8 cellular contexts compared by ENCODE assay signal in genomic region chr11:117315285-117316196, GRCh38. TPM values are rescaled to one million over a fixed set of nuclear protein-coding genes. Genes with fewer than 3 reads are reported as not detected.
A peak's percentile ranks its signal among the peaks of the same experiment; 100 is the strongest.
DNase-seq lines count a peak whose midpoint lies in the region; ATAC-seq and TF ChIP-seq lines count a peak whose summit lies in the region.

No MANE protein-coding gene starts in this region.

- TF ChIP-seq CTCF in GM06990 (IDR thresholded peaks at IDR 0.05; ENCODE audit: insufficient read depth, low read length, poor library complexity, severe bottlenecking) (no peak), SK-N-SH (IDR thresholded peaks at IDR 0.05) (no peak), vagina (IDR thresholded peaks at IDR 0.05) (no peak)

- ATAC-seq in GM19035 (IDR thresholded peaks at IDR 0.05; ENCODE audit: unreplicated experiment): no peak

- POLR2A ChIA-PET in SK-N-SH (lab: Yijun Ruan, JAX): interaction anchor here (1.4 to 1.6 kb wide), 2 partner anchors 12 kb away, joined by 4 to 8 read pairs; partner anchors contain the start of gene CEP164

- no peak for TF ChIP-seq RAD21 in SK-N-SH (IDR thresholded peaks at IDR 0.05; ENCODE audit: low read length)

- H3K27me3 ChIP-seq in GM06990 (replicated peaks; ENCODE audit: control insufficient read depth, insufficient read depth, low read length) (peaks cover 3% of the 10 kb centered on the region), SK-N-SH (ENCODE audit: insufficient read depth) (no peaks in the 10 kb centered on the region), muscle layer of duodenum (ENCODE audit: low read depth, low read length) (no peaks in the 10 kb centered on the region), vagina (no peaks in the 10 kb centered on the region), Karpas-422 (ENCODE audit: low read length) (no peaks in the 10 kb centered on the region)
- H3K27me3 ChIP-seq in effector memory CD4-positive, alpha-beta T cell (replicated peaks; ENCODE audit: control insufficient read depth, insufficient read depth, low read length, poor library complexity, severe bottlenecking): peaks cover 9% of the 10 kb centered on the region

- H3K36me3 ChIP-seq in GM06990 (ENCODE audit: control insufficient read depth, insufficient read depth, low read length) (no peaks in the 10 kb centered on the region), SK-N-SH (replicated peaks in 1 of 2; ENCODE audit: control insufficient read depth in 1 of 2, insufficient read depth in 2 of 2, low read length in 1 of 2) (no peaks in the 10 kb centered on the region), muscle layer of duodenum (ENCODE audit: control insufficient read depth in 1 of 2, insufficient read depth in 2 of 2, low read length in 2 of 2) (no peaks in the 10 kb centered on the region), vagina (no peaks in the 10 kb centered on the region), Karpas-422 (ENCODE audit: insufficient read depth, low read length) (no peaks in the 10 kb centered on the region)
- no peaks in the 10 kb centered on the region for H3K36me3 ChIP-seq in effector memory CD4-positive, alpha-beta T cell (ENCODE audit: control insufficient read depth, insufficient read depth, low read length)

- H3K4me2 ChIP-seq in SK-N-SH: peak overlapping the region; percentile 99
- H3K4me2 ChIP-seq in Karpas-422 (ENCODE audit: low read depth, low read length, poor library complexity, severe bottlenecking): no peak overlapping the region

- TF ChIP-seq EP300 in SK-N-SH (IDR thresholded peaks at IDR 0.05; ENCODE audit: borderline replicate concordance in 1 of 2, low read depth in 1 of 2, low read length in 1 of 2): no peak

- DNase-seq in GM06990 (ENCODE audit: extremely low read depth, insufficient read length) (no peak), SK-N-SH (no peak), vagina (ENCODE audit: extremely low spot score in 2 of 2) (no peak), NCI-H2196 (lab: John Stamatoyannopoulos, UW; ENCODE audit: unreplicated experiment) (no peak), Karpas-422 (no peak)
- DNase-seq in effector memory CD4-positive, alpha-beta T cell: no peak

- H3K9me3 ChIP-seq in SK-N-SH (no peaks in the 10 kb centered on the region), muscle layer of duodenum (ENCODE audit: control insufficient read depth in 1 of 2, low read length in 2 of 2) (no peaks in the 10 kb centered on the region), vagina (no peaks in the 10 kb centered on the region), Karpas-422 (ENCODE audit: low read length) (no peaks in the 10 kb centered on the region)
- H3K9me3 ChIP-seq in effector memory CD4-positive, alpha-beta T cell (ENCODE audit: control insufficient read depth, low read length): no peaks in the 10 kb centered on the region

- H4K20me1 ChIP-seq in SK-N-SH (ENCODE audit: insufficient read depth) (no peaks in the 10 kb centered on the region), Karpas-422 (ENCODE audit: insufficient read depth, low read depth, low read length) (no peaks in the 10 kb centered on the region)

- H2AFZ ChIP-seq in SK-N-SH (ENCODE audit: low read depth): peak overlapping the region; percentile 93
- no peak overlapping the region for H2AFZ ChIP-seq in Karpas-422 (ENCODE audit: low read length)

- intact Hi-C loops in vagina (cut with DNase I): loop anchor here (5.0 kb wide), 1 partner anchor 83 kb away; the partner anchor contains the start of genes PCSK7 and RNF214

- no peaks in the 10 kb centered on the region for H3K9me2 ChIP-seq in SK-N-SH
- no peaks in the 10 kb centered on the region for H3K9me2 ChIP-seq in Karpas-422 (replicated peaks; ENCODE audit: insufficient read depth, low read length)

- H3K4me3 ChIP-seq in GM06990 (replicated peaks; ENCODE audit: low read depth, low read length): peak overlapping the region; percentile 49
- peak overlapping the region; percentile 66 to 81 for H3K4me3 ChIP-seq in SK-N-SH (ENCODE audit: low read depth in 2 of 2, low read length in 1 of 2)
- H3K4me3 ChIP-seq in effector memory CD4-positive, alpha-beta T cell (ENCODE audit: insufficient read depth, low read depth, low read length, poor library complexity, severe bottlenecking): peak overlapping the region; percentile 71
- H3K4me3 ChIP-seq in muscle layer of duodenum (ENCODE audit: low read depth in 1 of 2, low read length in 2 of 2): peak overlapping the region; percentile 94 to 96
- peak overlapping the region; percentile 86 to 89 for H3K4me3 ChIP-seq in vagina
- H3K4me3 ChIP-seq in Karpas-422 (ENCODE audit: low read length): no peak overlapping the region

- 0% methylated on average over 2 of the region's 62 CpGs for WGBS in SK-N-SH (ENCODE audit: low lambda C conversion rate)

- H3K9ac ChIP-seq in SK-N-SH: peak overlapping the region; percentile 69
- no peak overlapping the region for H3K9ac ChIP-seq in Karpas-422 (ENCODE audit: low read length)

- peaks cover 7% of the 10 kb centered on the region for H3F3A ChIP-seq in SK-N-SH (replicated peaks; ENCODE audit: insufficient read depth)

- CTCF ChIA-PET in SK-N-SH (lab: Yijun Ruan, JAX): interaction anchor here (0.7 to 2.5 kb wide), 4 partner anchors 9 to 111 kb away, joined by 3 to 8 read pairs (median 6); partner anchors contain the start of genes PCSK7 and RNF214

- H3K4me1 ChIP-seq in SK-N-SH (ENCODE audit: control insufficient read depth in 1 of 2, insufficient read depth in 2 of 2, low read depth in 1 of 2, low read length in 1 of 2) (peaks cover 0 to 19% of the 10 kb centered on the region in 2 experiments; a peak in 3 of 4 replicates), muscle layer of duodenum (ENCODE audit: control insufficient read depth in 1 of 2, insufficient read depth in 2 of 2, low read length in 2 of 2) (peaks cover 0 to 28% of the 10 kb centered on the region in 2 donors), vagina (peaks cover 39% of the 10 kb centered on the region), Karpas-422 (ENCODE audit: low read length) (no peaks in the 10 kb centered on the region)
- H3K4me1 ChIP-seq in effector memory CD4-positive, alpha-beta T cell (ENCODE audit: control insufficient read depth, insufficient read depth, low read length, poor library complexity, severe bottlenecking): peaks cover 9% of the 10 kb centered on the region

- TF ChIP-seq POLR2A in vagina (IDR thresholded peaks at IDR 0.05): no peak

- H3K27ac ChIP-seq in SK-N-SH (ENCODE audit: low read depth in 2 of 2, low read length in 1 of 2): peak overlapping the region in 1 of 2 experiments; percentile 3; a peak in 1 of 4 replicates
- H3K27ac ChIP-seq in effector memory CD4-positive, alpha-beta T cell (ENCODE audit: insufficient read depth, low read length, poor library complexity, severe bottlenecking): no peak overlapping the region
- H3K27ac ChIP-seq in muscle layer of duodenum (ENCODE audit: low read length): no peak overlapping the region
- peak overlapping the region; percentile 56 for H3K27ac ChIP-seq in vagina
- H3K27ac ChIP-seq in Karpas-422 (ENCODE audit: low read length): no peak overlapping the region

- H3K79me2 ChIP-seq in SK-N-SH (ENCODE audit: insufficient read depth) (peaks cover 45% of the 10 kb centered on the region), Karpas-422 (ENCODE audit: low read length) (no peaks in the 10 kb centered on the region)

TF ChIP-seq in SK-N-SH, 30 proteins besides CTCF, POLR2A, EP300 and RAD21:
- TF ChIP-seq RFX5 (IDR thresholded peaks at IDR 0.05; ENCODE audit: low read length) (0 out of 2 replicates have a peak, but pooled peaks have one; percentile 14), USF1 (IDR thresholded peaks at IDR 0.05; ENCODE audit: borderline replicate concordance, low read depth) (peak; percentile 64; the same call in 1 of the 2 replicates), ZBTB33 (IDR thresholded peaks at IDR 0.05; ENCODE audit: borderline replicate concordance, low read depth) (no peak)

RNA-seq across cellular contexts. Expression of gene BACE1, which starts 0.5 kb away (rescaled TPM):
- polyA plus RNA-seq in SK-N-SH (2012; rRNA removed): 36.4 and 37.8 TPM in 2 replicates
- 27.1 and 34.4 TPM in 2 replicates for polyA plus RNA-seq in SK-N-SH (2012; cell fraction: cytosol; rRNA removed)
- polyA plus RNA-seq in SK-N-SH (2012; cell fraction: nucleus; rRNA removed): 30.8 and 49.3 TPM in 2 replicates
- total RNA-seq in vagina: 25.8 TPM
- not detected in 2 replicates for total RNA-seq in Karpas-422 (2014; rRNA removed; shearing (Covaris generic); ENCODE audit: low replicate concordance)

RNA-seq across cellular contexts. Expression of gene CEP164, which starts 12.1 kb away (rescaled TPM):
- polyA plus RNA-seq in SK-N-SH (2012; rRNA removed): 27.7 and 30.6 TPM in 2 replicates
- polyA plus RNA-seq in SK-N-SH (2012; cell fraction: cytosol; rRNA removed): 15.3 and 19.3 TPM in 2 replicates
- polyA plus RNA-seq in SK-N-SH (2012; cell fraction: nucleus; rRNA removed): 83.1 and 100 TPM in 2 replicates
- total RNA-seq in vagina: 21.6 TPM
- 13.3 and 24.0 TPM in 2 replicates for total RNA-seq in Karpas-422 (2014; rRNA removed; shearing (Covaris generic); ENCODE audit: low replicate concordance)

RNA-seq across cellular contexts. Expression of gene BACE1-AS, which starts 24.4 kb away (rescaled TPM):
- 5.7 and 6.3 TPM in 2 replicates for polyA plus RNA-seq in SK-N-SH (2012; rRNA removed)
- polyA plus RNA-seq in SK-N-SH (2012; cell fraction: cytosol; rRNA removed): 3.2 and 3.7 TPM in 2 replicates
- polyA plus RNA-seq in SK-N-SH (2012; cell fraction: nucleus; rRNA removed): 9.9 and 20.8 TPM in 2 replicates
- total RNA-seq in vagina: 10.6 TPM
- total RNA-seq in Karpas-422 (2014; rRNA removed; shearing (Covaris generic); ENCODE audit: low replicate concordance): 2.9 and 4.6 TPM in 2 replicates

Comparison
In these comparisons a context has a peak if more than half of its experiments do, and no peak if none do; other contexts are left out.
1. RNA of gene BACE1, which starts 0.5 kb away (total RNA-seq): 25.8 TPM in vagina (single experiment); not detected in Karpas-422; every median in the first group is over 10 times any median in the second.